ENCODE assay signal across 7 cellular contexts in genomic region chr12:64672925-64673409, GRCh38.
A peak's percentile ranks its signal among the peaks of the same experiment; 100 is the strongest.
DNase-seq lines count a peak whose midpoint lies in the region; ATAC-seq and TF ChIP-seq lines count a peak whose summit lies in the region.

No MANE protein-coding gene starts in this region.

- TF ChIP-seq CTCF in HFF-Myc (IDR thresholded peaks at IDR 0.05; ENCODE audit: low read depth, low read length, missing control alignments) (no peak), MM.1S (IDR thresholded peaks at IDR 0.05; ENCODE audit: low read length) (no peak), progenitor cell of endocrine pancreas (IDR thresholded peaks at IDR 0.05; ENCODE audit: unreplicated experiment) (no peak)

- peaks cover 23% of the 10 kb centered on the region for H3F3A ChIP-seq in MM.1S (ENCODE audit: insufficient read depth, low read length)

- no peak overlapping the region for H2AFZ ChIP-seq in MM.1S (ENCODE audit: low read length)

- no peaks in the 10 kb centered on the region for H4K20me1 ChIP-seq in MM.1S (ENCODE audit: insufficient read depth, low read length)

- H3K27me3 ChIP-seq in MM.1S (replicated peaks; ENCODE audit: insufficient read depth, low read length) = no peaks in the 10 kb centered on the region

- H3K9me3 ChIP-seq in MM.1S (replicated peaks; ENCODE audit: insufficient read depth, low read length) = no peaks in the 10 kb centered on the region

- H3K4me3 ChIP-seq in HFF-Myc (replicated peaks; ENCODE audit: low read depth, low read length) = no peak overlapping the region
- H3K4me3 ChIP-seq in MM.1S (ENCODE audit: low read length) = no peak overlapping the region

- no peaks in the 10 kb centered on the region for H3K27me3 Mint-ChIP-seq in activated naive CD4-positive, alpha-beta T cell treated with anti-CD3 and anti-CD28 coated beads, Interleukin-2, amount 50 U/mL, for 24 hours
- no peaks in the 10 kb centered on the region for H3K27me3 Mint-ChIP-seq in progenitor cell of endocrine pancreas

- H3K4me1 Mint-ChIP-seq in activated naive CD4-positive, alpha-beta T cell treated with anti-CD3 and anti-CD28 coated beads, Interleukin-2, amount 50 U/mL, for 24 hours = peaks cover 86% of the 10 kb centered on the region
- peaks cover 51% of the 10 kb centered on the region for H3K4me1 Mint-ChIP-seq in progenitor cell of endocrine pancreas (ENCODE audit: low read depth)

- peaks cover 64% of the 10 kb centered on the region for H3K79me2 ChIP-seq in MM.1S (ENCODE audit: low read length)

- H3K27ac Mint-ChIP-seq in activated naive CD4-positive, alpha-beta T cell treated with anti-CD3 and anti-CD28 coated beads, Interleukin-2, amount 50 U/mL, for 24 hours = peak overlapping the region; percentile 98
- no peak overlapping the region for H3K27ac Mint-ChIP-seq in progenitor cell of endocrine pancreas

- peak overlapping the region; percentile 81 for H3K4me3 Mint-ChIP-seq in activated naive CD4-positive, alpha-beta T cell treated with anti-CD3 and anti-CD28 coated beads, Interleukin-2, amount 50 U/mL, for 24 hours
- no peak overlapping the region for H3K4me3 Mint-ChIP-seq in progenitor cell of endocrine pancreas (ENCODE audit: low read depth)

- no peaks in the 10 kb centered on the region for H3K9me3 Mint-ChIP-seq in activated naive CD4-positive, alpha-beta T cell treated with anti-CD3 and anti-CD28 coated beads, Interleukin-2, amount 50 U/mL, for 24 hours
- no peaks in the 10 kb centered on the region for H3K9me3 Mint-ChIP-seq in progenitor cell of endocrine pancreas (ENCODE audit: low read depth)

- no peak overlapping the region for H3K9ac ChIP-seq in MM.1S (ENCODE audit: low read length)

- peaks cover 30% of the 10 kb centered on the region for H3K4me1 ChIP-seq in MM.1S (ENCODE audit: low read length)

- ATAC-seq in HG03460 (IDR thresholded peaks at IDR 0.05; ENCODE audit: unreplicated experiment) = no peak

- H3K4me2 ChIP-seq in MM.1S (ENCODE audit: low read depth, low read length) = no peak overlapping the region

- no peaks in the 10 kb centered on the region for H3K9me2 ChIP-seq in MM.1S (replicated peaks; ENCODE audit: insufficient read depth, low read length)

- H3K36me3 ChIP-seq in MM.1S (replicated peaks; ENCODE audit: insufficient read depth, low read length) = no peaks in the 10 kb centered on the region

- peak; percentile 82 for DNase-seq in HFF-Myc (ENCODE audit: extremely low read depth, low read depth)
- peak; percentile 84 for DNase-seq in NCI-H345 (lab: John Stamatoyannopoulos, UW)
- peak; percentile 69 for DNase-seq in left kidney (ENCODE audit: low read depth, low spot score)
- DNase-seq in MM.1S = no peak
- no peak for DNase-seq in progenitor cell of endocrine pancreas (ENCODE audit: low spot score, unreplicated experiment)

- H3K27ac ChIP-seq in MM.1S (ENCODE audit: low read length) = no peak overlapping the region

- no peaks in the 10 kb centered on the region for H3K36me3 Mint-ChIP-seq in activated naive CD4-positive, alpha-beta T cell treated with anti-CD3 and anti-CD28 coated beads, Interleukin-2, amount 50 U/mL, for 24 hours
- no peaks in the 10 kb centered on the region for H3K36me3 Mint-ChIP-seq in progenitor cell of endocrine pancreas (ENCODE audit: insufficient read depth)

Comparison
In these comparisons a context has a peak if more than half of its experiments do, and no peak if none do; other contexts are left out.
1. DNase-seq: peak in HFF-Myc (single experiment), NCI-H345 (single experiment) and left kidney (single experiment); none in MM.1S (single experiment) and progenitor cell of endocrine pancreas (single experiment).